In the genomic region with DNA sequence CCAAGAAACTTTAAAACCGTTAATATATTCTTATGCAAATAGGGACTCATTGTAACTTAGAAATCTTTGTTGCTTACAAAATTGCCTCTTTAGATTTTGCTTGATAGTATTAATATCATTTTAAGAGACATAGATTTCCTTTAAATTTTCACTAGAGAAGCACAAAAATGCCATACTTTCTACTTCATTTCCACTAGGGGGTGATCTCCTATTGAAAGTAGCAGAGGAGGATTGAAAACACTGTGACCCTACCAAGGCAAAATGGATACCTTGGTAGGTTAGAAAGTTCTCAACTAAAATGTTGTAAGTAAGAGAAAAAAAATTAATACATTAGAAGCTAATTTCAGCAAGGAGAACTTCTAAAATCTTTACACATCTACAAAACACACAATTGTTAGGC, we compare ENCODE assay signal across 8 cellular contexts.
DNase-seq lines count a peak whose midpoint lies in the region; ATAC-seq and TF ChIP-seq lines count a peak whose summit lies in the region.

No MANE protein-coding gene starts in this region.

- no peaks in the 10 kb centered on the region for H3K9me3 ChIP-seq in MM.1S (replicated peaks; ENCODE audit: insufficient read depth, low read length)

- H3K27ac ChIP-seq in GM23338 (ENCODE audit: low read depth) (no peak overlapping the region), MM.1S (ENCODE audit: low read length) (no peak overlapping the region), mesendoderm (ENCODE audit: low read depth, low read length) (no peak overlapping the region)

- DNase-seq in NCI-H1694 treated with DMSO at 0.1 percent for 48 hours (lab: John Stamatoyannopoulos, UW), result peak; percentile 6
- no peak for DNase-seq in NCI-H1694 (lab: John Stamatoyannopoulos, UW)
- peak; percentile 79 for DNase-seq in GM23338 (ENCODE audit: low spot score)
- peak; percentile 75 for DNase-seq in MM.1S
- DNase-seq in T47D (ENCODE audit: low read depth in 1 of 2, low spot score in 1 of 2), result peak; percentile 6 to 60
- DNase-seq in mesendoderm, result peak; percentile 66
- DNase-seq in NCI-H1092 (lab: John Stamatoyannopoulos, UW), result no peak
- no peak for DNase-seq in posterior cingulate gyrus

- peaks cover 8% of the 10 kb centered on the region; the same call in 2 of the 3 replicates for H3K4me1 Mint-ChIP-seq in GM23338

- no peak overlapping the region for H3K4me3 Mint-ChIP-seq in GM23338

- H3K9me2 ChIP-seq in GM23338 (ENCODE audit: insufficient read depth), result no peaks in the 10 kb centered on the region
- no peaks in the 10 kb centered on the region for H3K9me2 ChIP-seq in MM.1S (replicated peaks; ENCODE audit: insufficient read depth, low read length)

- H3K79me2 ChIP-seq in GM23338 (replicated peaks; ENCODE audit: insufficient read depth) (no peaks in the 10 kb centered on the region), MM.1S (ENCODE audit: low read length) (no peaks in the 10 kb centered on the region), mesendoderm (ENCODE audit: control insufficient read depth, insufficient read depth, low read length) (no peaks in the 10 kb centered on the region)

- H3K4me1 ChIP-seq in GM23338 (ENCODE audit: insufficient read depth) (no peaks in the 10 kb centered on the region), MM.1S (ENCODE audit: low read length) (peaks cover 40% of the 10 kb centered on the region), mesendoderm (ENCODE audit: control insufficient read depth, low read depth, low read length) (no peaks in the 10 kb centered on the region)

- H3F3A ChIP-seq in GM23338 (replicated peaks; ENCODE audit: low read depth), result no peaks in the 10 kb centered on the region
- H3F3A ChIP-seq in MM.1S (ENCODE audit: insufficient read depth, low read length), result peaks cover 15% of the 10 kb centered on the region; the same call in 1 of the 2 replicates

- WGBS in mesendoderm (ENCODE audit: extremely low coverage, insufficient coverage, low lambda C conversion rate), result no CpG with 5 or more reads among the region's 1 CpG

- H3K9ac ChIP-seq in MM.1S (ENCODE audit: low read length) (no peak overlapping the region), mesendoderm (ENCODE audit: low read length) (no peak overlapping the region)

- H3K9me3 Mint-ChIP-seq in GM23338, result no peaks in the 10 kb centered on the region

- intact Hi-C loops in posterior cingulate gyrus (cut with DNase I), result loop anchor here (1.0 kb wide), 1 partner anchor 1001 kb away; no protein-coding TSS in a partner anchor

- no peak overlapping the region for H3K4me2 ChIP-seq in GM23338
- H3K4me2 ChIP-seq in MM.1S (ENCODE audit: low read depth, low read length), result no peak overlapping the region
- H3K4me2 ChIP-seq in mesendoderm (ENCODE audit: low read length), result no peak overlapping the region

- TF ChIP-seq CTCF in GM23338 (conservative IDR thresholded peaks at IDR 0.05; ENCODE audit: low read depth in 2 of 2) (peak; percentile 70 to 81), MM.1S (IDR thresholded peaks at IDR 0.05; ENCODE audit: low read length) (peak; percentile 72)

- no peak overlapping the region for H3K27ac Mint-ChIP-seq in GM23338

- no peak overlapping the region for H3K4ac ChIP-seq in mesendoderm (ENCODE audit: low read depth, low read length)

- no peak overlapping the region for H3K56ac ChIP-seq in mesendoderm (ENCODE audit: low read length)

- H3K36me3 Mint-ChIP-seq in GM23338 (ENCODE audit: low read depth), result no peaks in the 10 kb centered on the region

- peak; percentile 65 for ATAC-seq in GM23338

- no peaks in the 10 kb centered on the region for H4K20me1 ChIP-seq in GM23338 (replicated peaks; ENCODE audit: insufficient read depth)
- no peaks in the 10 kb centered on the region for H4K20me1 ChIP-seq in MM.1S (ENCODE audit: insufficient read depth, low read length)

- H4K8ac ChIP-seq in mesendoderm (ENCODE audit: low read depth, low read length), result no peak overlapping the region

- H2AFZ ChIP-seq in GM23338 (no peak overlapping the region), MM.1S (ENCODE audit: low read length) (no peak overlapping the region)

- no peak overlapping the region for H3K23ac ChIP-seq in mesendoderm (ENCODE audit: low read length)

- H2BK120ac ChIP-seq in mesendoderm (ENCODE audit: low read depth, low read length), result no peak overlapping the region

- no peak overlapping the region for H2BK15ac ChIP-seq in mesendoderm (replicated peaks; ENCODE audit: low read depth)

- no peak overlapping the region for H2BK5ac ChIP-seq in mesendoderm (ENCODE audit: low read length)

- in situ Hi-C loops in T47D (cut with HindIII; ENCODE audit: low pct_unique_long_range_greater_than_20kb, low sequenced_read_pairs), result no loop called here

- H3K18ac ChIP-seq in mesendoderm (ENCODE audit: low read length), result no peak overlapping the region

- H3K79me1 ChIP-seq in mesendoderm (ENCODE audit: low read length), result no peaks in the 10 kb centered on the region

- H3K36me3 ChIP-seq in GM23338 (ENCODE audit: insufficient read depth), result no peaks in the 10 kb centered on the region
- H3K36me3 ChIP-seq in MM.1S (replicated peaks; ENCODE audit: insufficient read depth, low read length), result no peaks in the 10 kb centered on the region
- H3K36me3 ChIP-seq in mesendoderm (ENCODE audit: control insufficient read depth, insufficient read depth, low read length), result no peaks in the 10 kb centered on the region

- H4K5ac ChIP-seq in mesendoderm (ENCODE audit: low read length), result no peak overlapping the region

- H3K27me3 ChIP-seq in GM23338 (ENCODE audit: insufficient read depth) (no peaks in the 10 kb centered on the region), MM.1S (replicated peaks; ENCODE audit: insufficient read depth, low read length) (no peaks in the 10 kb centered on the region), mesendoderm (ENCODE audit: insufficient read depth, low read length, poor library complexity) (no peaks in the 10 kb centered on the region)

- H3K27me3 Mint-ChIP-seq in GM23338 (ENCODE audit: insufficient read depth, low read depth, poor library complexity), result no peaks in the 10 kb centered on the region

- H3K4me3 ChIP-seq in GM23338 (no peak overlapping the region), MM.1S (ENCODE audit: low read length) (no peak overlapping the region), mesendoderm (ENCODE audit: low read length) (no peak overlapping the region)

- no peak overlapping the region for H2AK5ac ChIP-seq in mesendoderm (ENCODE audit: low read length)

TF ChIP-seq in GM23338, 12 proteins besides CTCF, POLR2A, EP300 and RAD21 (continues in another document):
- TF ChIP-seq, protein P1, sequence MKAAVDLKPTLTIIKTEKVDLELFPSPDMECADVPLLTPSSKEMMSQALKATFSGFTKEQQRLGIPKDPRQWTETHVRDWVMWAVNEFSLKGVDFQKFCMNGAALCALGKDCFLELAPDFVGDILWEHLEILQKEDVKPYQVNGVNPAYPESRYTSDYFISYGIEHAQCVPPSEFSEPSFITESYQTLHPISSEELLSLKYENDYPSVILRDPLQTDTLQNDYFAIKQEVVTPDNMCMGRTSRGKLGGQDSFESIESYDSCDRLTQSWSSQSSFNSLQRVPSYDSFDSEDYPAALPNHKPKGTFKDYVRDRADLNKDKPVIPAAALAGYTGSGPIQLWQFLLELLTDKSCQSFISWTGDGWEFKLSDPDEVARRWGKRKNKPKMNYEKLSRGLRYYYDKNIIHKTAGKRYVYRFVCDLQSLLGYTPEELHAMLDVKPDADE (IDR thresholded peaks at IDR 0.05), result no peak
- no peak for TF ChIP-seq EZH2 (IDR thresholded peaks at IDR 0.05; ENCODE audit: low read depth, unreplicated experiment)
- TF ChIP-seq EZH2phosphoT487 (IDR thresholded peaks at IDR 0.05; ENCODE audit: unreplicated experiment), result no peak
- no peak for TF ChIP-seq POLR2AphosphoS5 (IDR thresholded peaks at IDR 0.05; ENCODE audit: low read depth)
- TF ChIP-seq STAT1 (IDR thresholded peaks at IDR 0.05; ENCODE audit: unreplicated experiment), result no peak
- TF ChIP-seq ZNF331 (CRISPR knock-in tag; IDR thresholded peaks at IDR 0.05; ENCODE audit: low read depth), result no peak
- TF ChIP-seq ZNF114 (CRISPR knock-in tag; IDR thresholded peaks at IDR 0.05), result no peak

Comparison
In these comparisons a context has a peak if more than half of its experiments do, and no peak if none do; other contexts are left out.
1. DNase-seq: peak in NCI-H1694 treated with DMSO at 0.1 percent for 48 hours (single experiment), GM23338 (single experiment), MM.1S (single experiment), T47D (2 of 2) and mesendoderm (single experiment); none in NCI-H1694 (single experiment), NCI-H1092 (single experiment) and posterior cingulate gyrus (0 of 10).